Comparison of ENCODE assay signal across 8 cellular contexts in the genomic region with DNA sequence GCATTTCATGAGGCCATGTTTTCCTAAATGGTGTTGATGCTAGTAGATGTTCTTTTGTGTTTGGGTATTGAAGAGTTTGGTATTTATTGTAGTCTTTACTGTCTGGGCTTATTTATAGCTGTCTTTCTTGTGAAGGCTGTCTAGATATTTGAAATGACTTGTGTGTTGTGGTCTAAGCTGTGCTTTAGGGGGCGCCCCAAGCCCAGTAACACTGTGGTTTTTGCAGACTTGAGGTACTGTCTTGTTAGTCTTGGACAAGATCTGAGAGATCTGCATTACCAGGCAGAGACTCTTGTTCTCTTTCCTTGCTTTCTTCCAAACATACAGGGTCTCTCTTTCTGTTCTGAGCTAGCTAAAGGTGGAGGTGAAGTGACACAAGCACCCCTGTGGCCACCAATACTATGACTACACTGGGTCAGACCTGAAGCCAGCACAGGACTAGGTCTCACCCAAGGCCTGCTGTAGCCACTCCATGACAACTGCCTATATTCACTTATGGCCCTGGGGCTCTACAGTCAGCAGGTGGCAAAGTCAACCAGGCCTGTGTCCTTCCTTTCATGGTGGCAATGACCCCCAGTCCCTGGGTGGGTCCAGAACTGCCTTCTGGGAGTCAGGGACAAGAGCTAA.
DNase-seq lines count a peak whose midpoint lies in the region; ATAC-seq and TF ChIP-seq lines count a peak whose summit lies in the region.

No MANE protein-coding gene starts in this region.

- H3K27ac ChIP-seq in upper lobe of right lung = no peak overlapping the region

- peak; percentile 71 for ATAC-seq in GM21529 (IDR thresholded peaks at IDR 0.05; ENCODE audit: unreplicated experiment)
- peak; percentile 82 for ATAC-seq in upper lobe of right lung
- no peak for ATAC-seq in HG03039 (IDR thresholded peaks at IDR 0.05; ENCODE audit: unreplicated experiment)

- H3K4me1 ChIP-seq in upper lobe of right lung = no peaks in the 10 kb centered on the region

- intact Hi-C loops in upper lobe of right lung (cut with DNase I) = no loop called here

- DNase-seq in GDM1 (lab: John Stamatoyannopoulos, UW) = peak; percentile 69
- peak; percentile 85 for DNase-seq in MV-4-11 (lab: John Stamatoyannopoulos, UW)
- peak; percentile 22 for DNase-seq in activated T-cell treated with anti-CD3 and anti-CD28 coated beads for 48 hours (ENCODE audit: low read depth)
- peak; percentile 84 for DNase-seq in islet precursor cell
- DNase-seq in upper lobe of right lung = no peak
- no peak for DNase-seq in DMS79 (lab: John Stamatoyannopoulos, UW)

- no peaks in the 10 kb centered on the region for H3K9me3 ChIP-seq in upper lobe of right lung

- H3K4me3 ChIP-seq in upper lobe of right lung = no peak overlapping the region

- peak; percentile 44 for TF ChIP-seq CTCF in upper lobe of right lung (IDR thresholded peaks at IDR 0.05)

- H3K36me3 ChIP-seq in upper lobe of right lung = no peaks in the 10 kb centered on the region

- H3K27me3 ChIP-seq in upper lobe of right lung = no peaks in the 10 kb centered on the region

Comparison
In these comparisons a context has a peak if more than half of its experiments do, and no peak if none do; other contexts are left out.
1. DNase-seq: peak in GDM1 (single experiment), MV-4-11 (single experiment), activated T-cell treated with anti-CD3 and anti-CD28 coated beads for 48 hours (single experiment) and islet precursor cell (single experiment); none in upper lobe of right lung (single experiment) and DMS79 (single experiment).